8 cellular contexts compared by ENCODE assay signal in genomic region chr4:169611157-169611556, GRCh38. TPM values are rescaled to one million over a fixed set of nuclear protein-coding genes. Genes with fewer than 3 reads are reported as not detected.
DNase-seq lines count a peak whose midpoint lies in the region; ATAC-seq and TF ChIP-seq lines count a peak whose summit lies in the region.

No MANE protein-coding gene starts in this region.

- peak overlapping the region; percentile 78 for H3K4me3 ChIP-seq in fibroblast of villous mesenchyme (ENCODE audit: low read depth, low read length)
- H3K4me3 ChIP-seq in spleen = peak overlapping the region in 6 of 8 donors; percentile 66 to 80 (median 72)

- no peak for DNase-seq in T-helper 1 cell
- peak; percentile 51 for DNase-seq in SK-MEL-5 (ENCODE audit: low read depth, low spot score)
- DNase-seq in fibroblast of villous mesenchyme (ENCODE audit: low read depth) = no peak
- no peak for DNase-seq in spleen
- DNase-seq in AG20443 (ENCODE audit: low spot score) = no peak
- DNase-seq in dermis blood vessel endothelial cell = no peak

- TF ChIP-seq POLR2A in spleen (IDR thresholded peaks at IDR 0.05) = no peak

- intact Hi-C loops in spleen (cut with DNase I; ENCODE audit: low total_unique reads) = loop anchor here (5.0 kb wide), 1 partner anchor 146 kb away; the partner anchor contains the start of gene HPF1

- peaks cover 6% of the 10 kb centered on the region for H3K36me3 Mint-ChIP-seq in T-helper 1 cell treated with Interleukin-12 subunit alpha and Interleukin-12 subunit beta and Interleukin-4 antibody, amounts not matched to agents 30 μg/mL and 1 μg/mL, for 36 hours (ENCODE audit: low read depth)

- H3K9me3 ChIP-seq in spleen = no peaks in the 10 kb centered on the region

- H3K4me3 Mint-ChIP-seq in T-helper 1 cell treated with Interleukin-12 subunit alpha and Interleukin-12 subunit beta and Interleukin-4 antibody, amounts not matched to agents 30 μg/mL and 1 μg/mL, for 36 hours = peak overlapping the region; percentile 95

- no peak for ATAC-seq in HG03571 (IDR thresholded peaks at IDR 0.05; ENCODE audit: unreplicated experiment)

- 52 to 72% (median 61%) methylated on average over 4 of the region's 4 CpGs for WGBS in spleen, 5 donors

- no peaks in the 10 kb centered on the region for H3K27me3 Mint-ChIP-seq in T-helper 1 cell treated with Interleukin-12 subunit alpha and Interleukin-12 subunit beta and Interleukin-4 antibody, amounts not matched to agents 30 μg/mL and 1 μg/mL, for 36 hours (ENCODE audit: low read depth)

- H3K4me1 Mint-ChIP-seq in T-helper 1 cell treated with Interleukin-12 subunit alpha and Interleukin-12 subunit beta and Interleukin-4 antibody, amounts not matched to agents 30 μg/mL and 1 μg/mL, for 36 hours (ENCODE audit: low read depth) = peaks cover 39% of the 10 kb centered on the region

- H3K36me3 ChIP-seq in spleen = peaks cover 0 to 5% (median 0%) of the 10 kb centered on the region in 6 donors

- peak overlapping the region in 1 of 8 donors; percentile 93 for H3K27ac ChIP-seq in spleen

- H3K27ac Mint-ChIP-seq in T-helper 1 cell treated with Interleukin-12 subunit alpha and Interleukin-12 subunit beta and Interleukin-4 antibody, amounts not matched to agents 30 μg/mL and 1 μg/mL, for 36 hours = peak overlapping the region; percentile 21

- TF ChIP-seq CTCF in fibroblast of villous mesenchyme (IDR thresholded peaks at IDR 0.05; ENCODE audit: insufficient read depth, low read depth, low read length) = no peak
- TF ChIP-seq CTCF in spleen (IDR thresholded peaks at IDR 0.05 in 8 of 11, conservative IDR thresholded peaks at IDR 0.05 in 3 of 11) = no peak

- peaks cover 14 to 51% (median 26%) of the 10 kb centered on the region in 6 donors for H3K4me1 ChIP-seq in spleen

- H3K27me3 ChIP-seq in spleen (replicated peaks in 1 of 7) = no peaks in the 10 kb centered on the region

- in situ Hi-C loops in SK-MEL-5 (cut with HindIII; ENCODE audit: low pct_unique_long_range_greater_than_20kb, low sequenced_read_pairs) = no loop called here

- no peaks in the 10 kb centered on the region for H3K9me3 Mint-ChIP-seq in T-helper 1 cell treated with Interleukin-12 subunit alpha and Interleukin-12 subunit beta and Interleukin-4 antibody, amounts not matched to agents 30 μg/mL and 1 μg/mL, for 36 hours

RNA-seq across cellular contexts. Expression of gene NEK1, which starts 1.2 kb away (rescaled TPM):
- 7.6 and 8.5 TPM in 2 replicates for total RNA-seq in SK-MEL-5 (2014; rRNA removed; shearing (Covaris generic))
- 7.0 and 10.0 TPM in 2 replicates for polyA plus RNA-seq in SK-MEL-5 (2015; cell fraction: cytosol; rRNA removed)
- polyA plus RNA-seq in SK-MEL-5 (2015; cell fraction: nucleus; rRNA removed) = 14.8 and 19.1 TPM in 2 replicates
- total RNA-seq in fibroblast of villous mesenchyme (8.7 and 11.2 TPM in 2 replicates), spleen (10 to 100 TPM; 10.1 to 20.0 (median 16.3) TPM), dermis blood vessel endothelial cell (7.8 and 13.4 TPM in 2 replicates)
- 1 to 10 TPM; 3.0 to 4.9 (median 4.4) TPM for polyA plus RNA-seq in spleen

RNA-seq across cellular contexts. Expression of gene CLCN3, which starts 9.2 kb away (rescaled TPM):
- total RNA-seq in SK-MEL-5 (2014; rRNA removed; shearing (Covaris generic)) = 53.8 and 54.5 TPM in 2 replicates
- 44.6 and 60.1 TPM in 2 replicates for polyA plus RNA-seq in SK-MEL-5 (2015; cell fraction: cytosol; rRNA removed)
- 27.3 and 34.1 TPM in 2 replicates for polyA plus RNA-seq in SK-MEL-5 (2015; cell fraction: nucleus; rRNA removed)
- total RNA-seq in fibroblast of villous mesenchyme (27.1 and 30.7 TPM in 2 replicates), spleen (10 to 100 TPM; 26.4 to 43.3 (median 35.6) TPM), dermis blood vessel endothelial cell (91.6 and 130 TPM in 2 replicates)
- 1 to 10 TPM; 4.0 to 6.3 (median 5.1) TPM for polyA plus RNA-seq in spleen
